In genomic region chr15:84812842-84813241, GRCh38 we compare ENCODE assay signal across 25 cellular contexts.
"Had no signal": no experiment of that assay in that cellular context is flagged by ENCODE, and none has a peak within 500 bp of the region (broad histone marks: within the 10 kb centered on the region; RNA-seq: fewer than 3 reads in every experiment).

No MANE protein-coding gene starts in this region.

- H3K36me3 ChIP-seq: Peyer's patch, SJCRH30 had no signal

- H3K9ac ChIP-seq: SK-N-SH had no signal

- H3K4me3 Mint-ChIP-seq: activated CD4-positive, alpha-beta memory T cell treated with anti-CD3 and anti-CD28 coated beads, Interleukin-2, amount 10 ng/mL, durations not matched to agents 7 days and 5 days; activated CD4-positive, alpha-beta T cell treated with anti-CD3 and anti-CD28 coated beads for 36 hours; activated naive CD8-positive, alpha-beta T cell; activated T-helper 1 cell treated with anti-CD3 and anti-CD28 coated beads, Interleukin-12 subunit alpha, Interleukin-12 subunit beta, Interleukin-2, Interleukin-4 antibody, amounts not matched to agents 30 ng/mL and 10 ng/mL and 1 ng/mL, durations not matched to agents 14 hours and 24 hours and 36 hours had no signal

- DNase-seq: activated CD4-positive, alpha-beta memory T cell treated with anti-CD3 and anti-CD28 coated beads, Interleukin-2, amount 10 ng/mL, durations not matched to agents 7 days and 5 days; activated CD4-positive, alpha-beta T cell treated with anti-CD3 and anti-CD28 coated beads for 36 hours; activated CD4-positive, alpha-beta T cell treated with anti-CD3 and anti-CD28 coated beads, Interleukin-2, amount 50 U/mL, for 1 hour; activated CD8-positive, alpha-beta memory T cell treated with anti-CD3 and anti-CD28 coated beads, Interleukin-2, amount 50 U/mL, for 4 hours; activated effector memory CD4-positive, alpha-beta T cell treated with Interleukin-2 at 50 U/mL for 16 hours; activated naive CD4-positive, alpha-beta T cell treated with Interleukin-2 at 50 U/mL for 16 hours; activated T-cell treated with anti-CD3 and anti-CD28 coated beads, Interleukin-2, amount 50 U/mL, for 1 hour; caudate nucleus; MM.1S; NCI-H1105; NCI-H1436; NCI-H1694 treated with DMSO at 0.1 percent for 48 hours; NCI-H2029 treated with DMSO at 0.1 percent for 48 hours; NCI-H345; NCI-H510A; NCI-H526 treated with DMSO at 0.1 percent for 48 hours; Peyer's patch; Right ventricle myocardium superior; SJCRH30; SK-N-SH; T-helper 1 cell had no signal

- H3K4me3 ChIP-seq: Peyer's patch, SJCRH30 had no signal

- H3K27ac Mint-ChIP-seq: activated CD4-positive, alpha-beta memory T cell treated with anti-CD3 and anti-CD28 coated beads, Interleukin-2, amount 10 ng/mL, durations not matched to agents 7 days and 5 days; activated CD4-positive, alpha-beta T cell treated with anti-CD3 and anti-CD28 coated beads for 36 hours; activated naive CD8-positive, alpha-beta T cell; activated T-helper 1 cell treated with anti-CD3 and anti-CD28 coated beads, Interleukin-12 subunit alpha, Interleukin-12 subunit beta, Interleukin-2, Interleukin-4 antibody, amounts not matched to agents 30 ng/mL and 10 ng/mL and 1 ng/mL, durations not matched to agents 14 hours and 24 hours and 36 hours had no signal

- H3K27me3 ChIP-seq: Peyer's patch, SJCRH30 had no signal

- H3K36me3 Mint-ChIP-seq: activated naive CD8-positive, alpha-beta T cell had no signal

- H3K9me3 ChIP-seq: Peyer's patch, SJCRH30, SK-N-SH had no signal

- H3K27ac ChIP-seq: Peyer's patch, RWPE1, SJCRH30, VCaP had no signal

- H3K9me3 Mint-ChIP-seq: activated CD4-positive, alpha-beta memory T cell treated with anti-CD3 and anti-CD28 coated beads, Interleukin-2, amount 10 ng/mL, durations not matched to agents 7 days and 5 days; activated T-helper 1 cell treated with anti-CD3 and anti-CD28 coated beads, Interleukin-12 subunit alpha, Interleukin-12 subunit beta, Interleukin-2, Interleukin-4 antibody, amounts not matched to agents 30 ng/mL and 10 ng/mL and 1 ng/mL, durations not matched to agents 14 hours and 24 hours and 36 hours had no signal

- ATAC-seq: activated CD4-positive, alpha-beta T cell treated with anti-CD3 and anti-CD28 coated beads for 36 hours had no signal
